Comparison of ENCODE assay signal across 11 cellular contexts in the genomic region with DNA sequence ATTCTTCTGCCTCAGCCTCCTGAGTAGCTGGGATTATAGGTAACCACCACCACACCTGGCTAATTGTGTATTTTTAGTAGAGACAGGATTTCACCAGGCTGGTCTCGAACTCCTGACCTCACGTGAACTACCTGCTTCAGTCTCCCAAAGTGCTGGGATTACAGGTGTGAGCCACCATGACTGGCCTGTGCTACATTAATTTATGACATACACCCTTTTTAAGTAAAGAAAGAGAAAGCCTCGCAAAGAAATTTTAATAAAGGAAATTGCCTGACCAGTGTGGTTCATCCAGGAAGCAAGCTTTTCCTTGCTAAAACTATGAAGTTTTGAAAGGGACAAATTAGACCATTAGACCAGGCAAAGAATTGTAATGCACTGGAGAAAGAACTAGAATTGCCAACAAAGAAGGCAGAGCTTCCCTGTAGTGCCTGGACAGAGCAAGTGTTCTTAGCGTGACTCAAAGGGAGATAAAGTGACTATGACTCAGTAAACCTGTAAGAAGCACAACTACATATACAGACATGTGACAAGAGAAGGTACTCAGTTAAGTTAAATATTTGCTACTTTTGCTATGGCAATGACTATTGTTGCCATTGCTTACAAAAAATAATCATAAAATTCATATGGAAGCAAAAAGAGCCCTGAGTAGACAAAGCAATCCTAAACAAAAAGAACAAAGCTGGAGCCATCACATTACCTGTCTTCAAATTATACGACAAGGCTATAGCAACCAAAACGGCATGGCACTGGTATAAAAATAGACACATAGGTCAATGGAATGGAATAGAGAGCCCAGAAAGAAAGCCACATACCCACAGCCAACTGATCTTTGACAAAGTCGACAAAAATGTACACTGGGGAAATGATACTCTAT. TPM values are rescaled to one million over a fixed set of nuclear protein-coding genes. Genes with fewer than 3 reads are reported as not detected.
DNase-seq lines count a peak whose midpoint lies in the region; ATAC-seq, FAIRE-seq and TF ChIP-seq lines count a peak whose summit lies in the region.
"Had no signal": no experiment of that assay in that cellular context is flagged by ENCODE, and none has a peak within 500 bp of the region (broad histone marks: within the 10 kb centered on the region; RNA-seq: fewer than 3 reads in every experiment).

No MANE protein-coding gene starts in this region.

- peak overlapping the region; percentile 77 to 93 for H3K4me3 Mint-ChIP-seq in activated T-cell treated with anti-CD3 and anti-CD28 coated beads, Interleukin-2, amount 50 U/mL, for 72 hours
- no peak overlapping the region for H3K4me3 Mint-ChIP-seq in astrocyte (ENCODE audit: unreplicated experiment)
- peak overlapping the region; percentile 67 for H3K4me3 Mint-ChIP-seq in stimulated activated naive CD8-positive, alpha-beta T cell treated with anti-CD3 and anti-CD28 coated beads, Interleukin-15, Interleukin-2, amounts not matched to agents 100 ng/mL and 50 ng/mL, for 24 hours
- H3K4me3 Mint-ChIP-seq in osteocyte (ENCODE audit: unreplicated experiment) = no peak overlapping the region

- no peaks in the 10 kb centered on the region for H3K27me3 ChIP-seq in astrocyte (ENCODE audit: insufficient read depth, low read length)

- H3K9me3 ChIP-seq in astrocyte (ENCODE audit: insufficient read depth, low read depth, low read length) = no peaks in the 10 kb centered on the region

- no peak for TF ChIP-seq CTCF in astrocyte (IDR thresholded peaks at IDR 0.05; ENCODE audit: insufficient read depth, low read depth, low read length)
- no peak for TF ChIP-seq CTCF in osteocyte (IDR thresholded peaks at IDR 0.05)

- peaks cover 3 to 5% of the 10 kb centered on the region in 2 donors for H3K9me3 Mint-ChIP-seq in activated T-cell treated with anti-CD3 and anti-CD28 coated beads, Interleukin-2, amount 50 U/mL, for 72 hours
- no peaks in the 10 kb centered on the region for H3K9me3 Mint-ChIP-seq in astrocyte (ENCODE audit: unreplicated experiment)
- no peaks in the 10 kb centered on the region for H3K9me3 Mint-ChIP-seq in stimulated activated naive CD8-positive, alpha-beta T cell treated with anti-CD3 and anti-CD28 coated beads, Interleukin-15, Interleukin-2, amounts not matched to agents 100 ng/mL and 50 ng/mL, for 24 hours
- H3K9me3 Mint-ChIP-seq in osteocyte (ENCODE audit: unreplicated experiment) = no peaks in the 10 kb centered on the region

- peaks cover 2 to 14% of the 10 kb centered on the region in 2 donors for H3K36me3 Mint-ChIP-seq in activated T-cell treated with anti-CD3 and anti-CD28 coated beads, Interleukin-2, amount 50 U/mL, for 72 hours (ENCODE audit: insufficient read depth in 2 of 2)
- H3K36me3 Mint-ChIP-seq in astrocyte (ENCODE audit: low read depth, unreplicated experiment) (no peaks in the 10 kb centered on the region), osteocyte (ENCODE audit: unreplicated experiment) (no peaks in the 10 kb centered on the region)
- H3K36me3 Mint-ChIP-seq in stimulated activated naive CD8-positive, alpha-beta T cell treated with anti-CD3 and anti-CD28 coated beads, Interleukin-15, Interleukin-2, amounts not matched to agents 100 ng/mL and 50 ng/mL, for 24 hours (ENCODE audit: low read depth) = peaks cover 18% of the 10 kb centered on the region

- no peak overlapping the region for H3K4me3 ChIP-seq in astrocyte (ENCODE audit: insufficient read depth, low read depth, low read length)

- H3K27ac ChIP-seq in astrocyte (ENCODE audit: low read depth, low read length) = no peak overlapping the region

- no peak overlapping the region for H3K4me2 ChIP-seq in astrocyte (ENCODE audit: low read length)

- H4K20me1 ChIP-seq in astrocyte (ENCODE audit: insufficient read depth, low read length) = no peaks in the 10 kb centered on the region

- FAIRE-seq in astrocyte (lab: Jason Lieb, UNC) = peak; percentile 39
- FAIRE-seq: colon had no signal

- no peak overlapping the region for H2AFZ ChIP-seq in astrocyte (ENCODE audit: low read depth, low read length)

- no peak overlapping the region for H3K9ac ChIP-seq in astrocyte (ENCODE audit: low read length)

- ATAC-seq in activated T-cell treated with anti-CD3 and anti-CD28 coated beads, Interleukin-2, amount 50 U/mL, for 72 hours (replicated peaks in 1 of 2) = peak; percentile 98 to 99
- ATAC-seq in HG03378 (IDR thresholded peaks at IDR 0.05; ENCODE audit: unreplicated experiment) = peak; percentile 85

- no peaks in the 10 kb centered on the region for H3K27me3 Mint-ChIP-seq in activated T-cell treated with anti-CD3 and anti-CD28 coated beads, Interleukin-2, amount 50 U/mL, for 72 hours (ENCODE audit: low read depth)
- H3K27me3 Mint-ChIP-seq in astrocyte (ENCODE audit: low read depth, unreplicated experiment) (no peaks in the 10 kb centered on the region), osteocyte (ENCODE audit: unreplicated experiment) (peaks cover 2% of the 10 kb centered on the region)
- H3K27me3 Mint-ChIP-seq in stimulated activated naive CD8-positive, alpha-beta T cell treated with anti-CD3 and anti-CD28 coated beads, Interleukin-15, Interleukin-2, amounts not matched to agents 100 ng/mL and 50 ng/mL, for 24 hours = no peaks in the 10 kb centered on the region

- H3K27ac Mint-ChIP-seq in activated T-cell treated with anti-CD3 and anti-CD28 coated beads, Interleukin-2, amount 50 U/mL, for 72 hours = peak overlapping the region; percentile 95
- H3K27ac Mint-ChIP-seq in astrocyte (ENCODE audit: unreplicated experiment) (no peak overlapping the region), osteocyte (ENCODE audit: unreplicated experiment) (no peak overlapping the region)
- peak overlapping the region; percentile 98 for H3K27ac Mint-ChIP-seq in stimulated activated naive CD8-positive, alpha-beta T cell treated with anti-CD3 and anti-CD28 coated beads, Interleukin-15, Interleukin-2, amounts not matched to agents 100 ng/mL and 50 ng/mL, for 24 hours

- H3K79me2 ChIP-seq in astrocyte (ENCODE audit: insufficient read depth, low read length) = no peaks in the 10 kb centered on the region

- no peak for DNase-seq in activated T-cell treated with anti-CD3 and anti-CD28 coated beads, Interleukin-2, amount 50 U/mL, for 72 hours
- DNase-seq in activated T-cell treated with anti-CD3 and anti-CD28 coated beads for 4 hours (no peak), astrocyte (ENCODE audit: low read depth) (no peak), NCI-H2081 (lab: John Stamatoyannopoulos, UW) (no peak), osteocyte (ENCODE audit: extremely low spot score, unreplicated experiment) (no peak), AG08396 (ENCODE audit: low spot score) (no peak)
- DNase-seq: NCI-H1930 had no signal

- H3K4me1 ChIP-seq in astrocyte (ENCODE audit: insufficient read depth, low read length) = peaks cover 6% of the 10 kb centered on the region

- peaks cover 94% of the 10 kb centered on the region for H3K4me1 Mint-ChIP-seq in activated T-cell treated with anti-CD3 and anti-CD28 coated beads, Interleukin-2, amount 50 U/mL, for 72 hours (ENCODE audit: low read depth)
- H3K4me1 Mint-ChIP-seq in astrocyte (ENCODE audit: low read depth, unreplicated experiment) (peaks cover 12% of the 10 kb centered on the region), osteocyte (ENCODE audit: unreplicated experiment) (peaks cover 12% of the 10 kb centered on the region)
- H3K4me1 Mint-ChIP-seq in stimulated activated naive CD8-positive, alpha-beta T cell treated with anti-CD3 and anti-CD28 coated beads, Interleukin-15, Interleukin-2, amounts not matched to agents 100 ng/mL and 50 ng/mL, for 24 hours (ENCODE audit: low read depth) = peaks cover 96% of the 10 kb centered on the region

- H3K36me3 ChIP-seq in astrocyte (ENCODE audit: insufficient read depth, low read length) = no peaks in the 10 kb centered on the region

RNA-seq across cellular contexts. Expression of a gene that starts 54.6 kb away (rescaled TPM):
- total RNA-seq in activated T-cell treated with anti-CD3 and anti-CD28 coated beads, Interleukin-2, amount 50 U/mL, for 72 hours = 100 to 1,000 TPM; 127 to 131 TPM
- 0.11 TPM in 1 of 2 replicates, not detected in the other for total RNA-seq in astrocyte
- total RNA-seq in osteocyte = not detected in 2 replicates
- total RNA-seq: myocyte had no signal

Comparison
In these comparisons a context has a peak if more than half of its experiments do, and no peak if none do; other contexts are left out.
1. H3K27ac Mint-ChIP-seq: peak in activated T-cell treated with anti-CD3 and anti-CD28 coated beads, Interleukin-2, amount 50 U/mL, for 72 hours (single experiment) and stimulated activated naive CD8-positive, alpha-beta T cell treated with anti-CD3 and anti-CD28 coated beads, Interleukin-15, Interleukin-2, amounts not matched to agents 100 ng/mL and 50 ng/mL, for 24 hours (single experiment); none in astrocyte (single experiment) and osteocyte (single experiment).
2. H3K4me3 Mint-ChIP-seq: peak in activated T-cell treated with anti-CD3 and anti-CD28 coated beads, Interleukin-2, amount 50 U/mL, for 72 hours (2 of 2) and stimulated activated naive CD8-positive, alpha-beta T cell treated with anti-CD3 and anti-CD28 coated beads, Interleukin-15, Interleukin-2, amounts not matched to agents 100 ng/mL and 50 ng/mL, for 24 hours (single experiment); none in astrocyte (single experiment) and osteocyte (single experiment).
3. RNA of a gene that starts 54.6 kb away (total RNA-seq): 127 to 131 TPM in activated T-cell treated with anti-CD3 and anti-CD28 coated beads, Interleukin-2, amount 50 U/mL, for 72 hours; 0.11 TPM in astrocyte and not detected in osteocyte; every median in the first group is over 10 times any median in the second.